Comparison of ENCODE assay signal across 8 cellular contexts in the genomic region with DNA sequence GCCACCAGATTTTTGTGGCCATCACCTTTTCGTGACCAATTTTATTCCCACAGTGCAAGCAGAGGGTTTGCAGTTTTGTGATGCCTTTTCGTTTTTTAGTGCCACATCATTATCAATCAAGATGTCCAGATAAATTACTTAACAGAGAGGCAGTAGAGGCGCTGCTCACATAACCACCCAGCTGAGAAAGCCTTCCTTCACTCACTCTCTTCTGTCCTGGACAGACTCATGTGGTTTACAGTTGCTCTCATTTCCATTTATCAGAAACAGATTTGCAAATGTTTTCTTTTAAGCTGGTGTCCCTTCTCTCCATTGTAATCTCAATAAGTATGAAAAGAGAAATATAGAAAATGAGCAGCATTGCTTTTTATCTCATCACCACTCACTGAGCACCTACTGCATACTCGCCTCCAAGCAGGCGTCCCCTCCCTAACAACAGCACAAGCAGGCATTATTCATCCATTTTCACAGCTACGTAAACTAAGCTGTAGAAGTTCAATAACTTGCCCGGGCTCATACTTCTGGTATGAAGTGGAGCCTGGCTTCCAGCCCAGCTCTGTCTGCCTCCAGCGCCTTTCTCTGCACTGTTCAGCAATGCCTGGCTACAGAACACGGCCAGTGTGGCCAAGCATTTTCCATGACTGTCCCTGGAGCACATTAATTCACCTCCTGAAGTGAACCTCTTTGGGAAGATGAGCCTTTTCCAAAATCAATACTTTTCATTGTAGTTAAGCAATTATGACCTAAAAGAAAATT. TPM values are rescaled to one million over a fixed set of nuclear protein-coding genes. Genes with fewer than 3 reads are reported as not detected.
DNase-seq lines count a peak whose midpoint lies in the region; TF ChIP-seq lines count a peak whose summit lies in the region.

No MANE protein-coding gene starts in this region.

- H3K4me1 ChIP-seq in testis = peaks cover 13% of the 10 kb centered on the region

- DNase-seq in HT1080 (ENCODE audit: low read depth) (peak; percentile 72), MCF 10A (ENCODE audit: unreplicated experiment) (peak; percentile 76), kidney epithelial cell (ENCODE audit: low read depth) (peak; percentile 37), testis (peak; percentile 85), NCI-H1048 (lab: John Stamatoyannopoulos, UW) (no peak), NCI-H82 (lab: John Stamatoyannopoulos, UW) (no peak), GM19238 (ENCODE audit: insufficient read length, low spot score) (no peak), activated T-cell treated with anti-CD3 and anti-CD28 coated beads for 4 hours (no peak)

- H3K27ac Mint-ChIP-seq in MCF 10A (ENCODE audit: low read depth, unreplicated experiment) = peak overlapping the region; percentile 65

- H3K36me3 Mint-ChIP-seq in MCF 10A (ENCODE audit: insufficient read depth, unreplicated experiment) = no peaks in the 10 kb centered on the region

- 37 to 44% methylated on average over 9 of the region's 9 CpGs for WGBS in testis, 2 donors

- TF ChIP-seq CTCF in MCF 10A (IDR thresholded peaks at IDR 0.05; ENCODE audit: unreplicated experiment) = no peak
- TF ChIP-seq CTCF in kidney epithelial cell (IDR thresholded peaks at IDR 0.05; ENCODE audit: insufficient read depth, low read length, poor library complexity, severe bottlenecking) = no peak
- no peak for TF ChIP-seq CTCF in testis (IDR thresholded peaks at IDR 0.05)

- H3K4me3 ChIP-seq in kidney epithelial cell (ENCODE audit: low read depth, low read length) (no peak overlapping the region), testis (no peak overlapping the region)

- no TSS peak for BruUV-seq in MCF 10A (replicated peaks; lab: Mats Ljungman, UMichigan)

- H3K9me3 Mint-ChIP-seq in MCF 10A (ENCODE audit: unreplicated experiment) = no peaks in the 10 kb centered on the region

- no peaks in the 10 kb centered on the region for H3K27me3 Mint-ChIP-seq in MCF 10A (ENCODE audit: insufficient read depth, unreplicated experiment)

- H3K4me3 Mint-ChIP-seq in MCF 10A (ENCODE audit: unreplicated experiment) = peak overlapping the region; percentile 34

- POLR2A ChIA-PET in MCF 10A (lab: Yijun Ruan, JAX) = interaction anchor here (0.7 to 3.9 kb wide), 15 partner anchors 11 to 274 kb away, joined by 3 to 52 read pairs (median 5); a partner anchor contains a TSS

- peaks cover 67% of the 10 kb centered on the region for H3K4me1 Mint-ChIP-seq in MCF 10A (ENCODE audit: insufficient read depth, unreplicated experiment)

- H3K9me3 ChIP-seq in testis = no peaks in the 10 kb centered on the region

- no peaks in the 10 kb centered on the region for H3K27me3 ChIP-seq in kidney epithelial cell (ENCODE audit: control insufficient read depth, insufficient read depth, low read length)
- H3K27me3 ChIP-seq in testis = no peaks in the 10 kb centered on the region

- H3K36me3 ChIP-seq in kidney epithelial cell (ENCODE audit: control insufficient read depth, insufficient read depth, low read length) (no peaks in the 10 kb centered on the region), testis (ENCODE audit: low read depth, missing control alignments) (no peaks in the 10 kb centered on the region)

- TF ChIP-seq POLR2A in testis (IDR thresholded peaks at IDR 0.05) = no peak

- H3K27ac ChIP-seq in testis = no peak overlapping the region

- CTCF ChIA-PET in MCF 10A (lab: Yijun Ruan, JAX) = interaction anchor here (0.5 to 1.2 kb wide), 2 partner anchors 16 to 210 kb away, joined by 3 to 5 read pairs; no protein-coding TSS in a partner anchor

- intact Hi-C loops in MCF 10A (cut with micrococcal nuclease) (loop anchor here (5.0 kb wide), 2 partner anchors 55 to 230 kb away; no protein-coding TSS in a partner anchor), testis (cut with DNase I; ENCODE audit: low total_unique reads) (no loop called here)

RNA-seq across cellular contexts. Expression of a gene that starts 34.6 kb away (rescaled TPM):
- 6.6 and 9.0 TPM in 2 replicates for total RNA-seq in HT1080 (2014; rRNA removed; shearing (Covaris generic))
- polyA plus RNA-seq in HT1080 (2015; cell fraction: cytosol; rRNA removed) = 5.9 and 9.5 TPM in 2 replicates
- polyA plus RNA-seq in HT1080 (2015; cell fraction: nucleus; rRNA removed) = 7.8 and 9.6 TPM in 2 replicates
- total RNA-seq in MCF 10A (2022) = 6.1 and 10.7 TPM in 2 replicates
- total RNA-seq in kidney epithelial cell = 10.0 and 13.3 TPM in 2 replicates
- total RNA-seq in testis = 10 to 100 TPM; 19.0 to 20.1 TPM
- polyA plus RNA-seq in testis (ENCODE audit: insufficient read depth, low read depth, low replicate concordance) = 40.5 TPM

Comparison
In these comparisons a context has a peak if more than half of its experiments do, and no peak if none do; other contexts are left out.
1. DNase-seq: peak in HT1080 (single experiment), MCF 10A (single experiment), kidney epithelial cell (single experiment) and testis (single experiment); none in NCI-H1048 (single experiment), NCI-H82 (single experiment), GM19238 (single experiment) and activated T-cell treated with anti-CD3 and anti-CD28 coated beads for 4 hours (single experiment).